Comparison of ENCODE assay signal across 8 cellular contexts in the genomic region with DNA sequence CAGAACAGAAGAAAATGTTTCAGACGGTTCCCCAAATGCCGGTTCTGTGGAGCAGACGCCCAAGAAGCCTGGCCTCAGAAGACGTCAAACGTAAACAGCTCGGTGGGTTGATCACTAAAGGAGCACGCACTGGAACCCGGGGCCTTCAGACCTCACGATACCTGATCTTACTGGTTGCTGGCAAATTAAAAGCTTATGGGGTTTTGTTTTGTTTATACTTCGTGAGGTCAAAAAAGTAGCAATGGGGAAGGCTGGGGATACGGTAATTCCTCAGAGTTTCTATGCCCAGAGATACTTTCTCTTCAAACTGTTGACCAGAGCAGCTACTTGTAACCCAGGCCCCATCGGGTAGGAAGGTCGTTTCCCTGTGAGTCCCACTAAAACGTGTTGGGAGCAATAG. TPM values are rescaled to one million over a fixed set of nuclear protein-coding genes. Genes with fewer than 3 reads are reported as not detected.
DNase-seq lines count a peak whose midpoint lies in the region; ATAC-seq and TF ChIP-seq lines count a peak whose summit lies in the region.

No MANE protein-coding gene starts in this region.

- H3K4me3 ChIP-seq in GM12865 (ENCODE audit: low read depth, low read length) = peak overlapping the region; percentile 55
- peak overlapping the region; percentile 88 for H3K4me3 ChIP-seq in SU-DHL-6 (ENCODE audit: insufficient read depth, low read length, poor library complexity, severe bottlenecking)
- H3K4me3 ChIP-seq in epithelial cell of proximal tubule (ENCODE audit: low read depth, low read length) = peak overlapping the region; percentile 90
- peak overlapping the region; percentile 81 for H3K4me3 ChIP-seq in osteoblast (ENCODE audit: insufficient read depth, low read length)

- H3K4me1 ChIP-seq in osteoblast (ENCODE audit: insufficient read depth, low read length) = peaks cover 51% of the 10 kb centered on the region

- no peaks in the 10 kb centered on the region for H3K27me3 ChIP-seq in SU-DHL-6 (ENCODE audit: low read length)
- H3K27me3 ChIP-seq in osteoblast (ENCODE audit: insufficient read depth, low read length) = no peaks in the 10 kb centered on the region

- peak overlapping the region; percentile 89 for H3K4me2 ChIP-seq in SU-DHL-6 (ENCODE audit: low read depth, low read length, poor library complexity, severe bottlenecking)
- H3K4me2 ChIP-seq in osteoblast (ENCODE audit: insufficient read depth, low read length) = peak overlapping the region; percentile 95

- peaks cover 32% of the 10 kb centered on the region for H3F3A ChIP-seq in SU-DHL-6 (ENCODE audit: insufficient read depth)

- TF ChIP-seq CTCF in 22Rv1 (IDR thresholded peaks at IDR 0.05) = no peak
- no peak for TF ChIP-seq CTCF in GM12865 (IDR thresholded peaks at IDR 0.05; ENCODE audit: insufficient read depth, low read depth, low read length, missing control alignments)
- TF ChIP-seq CTCF in SU-DHL-6 (IDR thresholded peaks at IDR 0.05; ENCODE audit: insufficient read depth, low read length, poor library complexity, severe bottlenecking) = no peak
- no peak for TF ChIP-seq CTCF in epithelial cell of proximal tubule (conservative IDR thresholded peaks at IDR 0.05; ENCODE audit: low read depth, low read length)
- TF ChIP-seq CTCF in osteoblast (IDR thresholded peaks at IDR 0.05; ENCODE audit: extremely low read depth, low read depth, low read length) = no peak

- H3K36me3 ChIP-seq in SU-DHL-6 (ENCODE audit: low read length) (peaks cover 17% of the 10 kb centered on the region; the same call in 1 of the 2 replicates), osteoblast (ENCODE audit: insufficient read depth, low read length) (peaks cover 25% of the 10 kb centered on the region)

- H3K9me3 ChIP-seq in SU-DHL-6 (ENCODE audit: insufficient read depth, low read length) (no peaks in the 10 kb centered on the region), osteoblast (ENCODE audit: low read depth, low read length) (no peaks in the 10 kb centered on the region)

- peaks cover 19% of the 10 kb centered on the region; the same call in 1 of the 2 replicates for H3K79me2 ChIP-seq in SU-DHL-6 (ENCODE audit: insufficient read depth, low read length)
- peaks cover 55% of the 10 kb centered on the region for H3K79me2 ChIP-seq in osteoblast (ENCODE audit: insufficient read depth, low read length)

- ATAC-seq in GM21529 (IDR thresholded peaks at IDR 0.05; ENCODE audit: unreplicated experiment) (no peak), HG03039 (IDR thresholded peaks at IDR 0.05; ENCODE audit: unreplicated experiment) (no peak)

- no peak overlapping the region for H2AFZ ChIP-seq in SU-DHL-6 (ENCODE audit: low read depth, low read length, severe bottlenecking)
- no peak overlapping the region for H2AFZ ChIP-seq in osteoblast (ENCODE audit: low read length)

- H3K27ac ChIP-seq in 22Rv1 = peak overlapping the region; percentile 100
- H3K27ac ChIP-seq in SU-DHL-6 (ENCODE audit: low read depth, low read length) = no peak overlapping the region
- H3K27ac ChIP-seq in osteoblast (ENCODE audit: low read depth, low read length) = peak overlapping the region; percentile 97

- DNase-seq in GM12865 (ENCODE audit: low read depth) = no peak
- no peak for DNase-seq in epithelial cell of proximal tubule (ENCODE audit: low read depth)
- no peak for DNase-seq in osteoblast (ENCODE audit: insufficient read length, low spot score, missing footprints)
- DNase-seq in cortex of kidney (lab: John Stamatoyannopoulos, UW) = no peak

- H3K9ac ChIP-seq in SU-DHL-6 (ENCODE audit: low read length) = peak overlapping the region; percentile 88

- H3K9me2 ChIP-seq in SU-DHL-6 (replicated peaks; ENCODE audit: insufficient read depth, low read length) = no peaks in the 10 kb centered on the region

- H4K20me1 ChIP-seq in SU-DHL-6 (ENCODE audit: low read depth, low read length) (peaks cover 4% of the 10 kb centered on the region; the same call in 1 of the 2 replicates), osteoblast (ENCODE audit: insufficient read depth, low read length) (peaks cover 22% of the 10 kb centered on the region)

RNA-seq across cellular contexts. Expression of gene CDKN1B, which starts 1.7 kb away (rescaled TPM):
- total RNA-seq in epithelial cell of proximal tubule = 14.3 and 41.7 TPM in 2 replicates
- 44.5 and 52.8 TPM in 2 replicates for total RNA-seq in osteoblast

RNA-seq across cellular contexts. Expression of gene GPR19, which starts 22.9 kb away (rescaled TPM):
- 0.80 and 1.1 TPM in 2 replicates for total RNA-seq in epithelial cell of proximal tubule
- under 0.01 and 0.36 TPM in 2 replicates for total RNA-seq in osteoblast
